Comparison of ENCODE assay signal across 1 cellular context in the genomic region with DNA sequence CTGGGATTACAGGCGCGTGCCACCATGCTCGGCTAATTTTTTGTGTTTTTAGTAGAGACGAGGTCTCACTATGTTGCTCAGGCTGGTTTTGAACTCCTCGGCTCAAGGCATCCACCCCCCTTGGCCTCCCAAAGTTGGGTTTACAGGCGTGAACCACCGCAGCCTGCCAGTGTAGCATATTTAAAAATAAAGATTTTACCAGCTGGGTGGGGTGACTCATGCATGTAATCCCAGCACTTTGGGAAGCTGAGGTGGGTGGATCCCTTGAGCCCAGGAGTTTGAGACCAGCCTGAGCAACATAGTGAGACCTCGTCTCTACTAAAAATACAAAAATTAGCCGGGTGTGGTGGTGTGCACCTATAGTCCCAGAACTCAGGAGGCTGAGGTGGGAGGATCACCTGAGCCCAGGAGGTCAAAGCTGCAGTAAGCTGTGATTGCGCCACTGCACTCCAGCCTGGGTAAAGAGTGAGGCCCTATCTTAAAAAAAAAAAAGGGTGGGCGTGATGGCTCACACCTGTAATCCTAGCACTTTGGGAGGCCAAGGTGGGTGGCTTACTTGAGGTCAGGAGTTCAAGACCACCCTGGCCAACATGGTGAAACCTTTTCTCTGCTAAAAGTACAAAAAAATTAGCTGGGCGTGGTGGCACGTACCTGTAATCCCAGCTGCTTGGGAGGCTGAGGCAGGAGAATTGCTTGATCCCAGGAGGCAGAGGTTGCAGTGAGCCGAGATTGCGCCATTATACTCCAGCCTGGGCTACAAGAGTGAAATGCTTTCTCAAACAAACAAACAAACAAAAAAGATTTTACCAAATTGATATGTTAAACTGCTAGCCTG.
A peak's percentile ranks its signal among the peaks of the same experiment; 100 is the strongest.
TF ChIP-seq lines count a peak whose summit lies in the region.

No MANE protein-coding gene starts in this region.

TF ChIP-seq in HepG2, 621 proteins besides CTCF, POLR2A, EP300 and RAD21:
- TF ChIP-seq, protein P1, sequence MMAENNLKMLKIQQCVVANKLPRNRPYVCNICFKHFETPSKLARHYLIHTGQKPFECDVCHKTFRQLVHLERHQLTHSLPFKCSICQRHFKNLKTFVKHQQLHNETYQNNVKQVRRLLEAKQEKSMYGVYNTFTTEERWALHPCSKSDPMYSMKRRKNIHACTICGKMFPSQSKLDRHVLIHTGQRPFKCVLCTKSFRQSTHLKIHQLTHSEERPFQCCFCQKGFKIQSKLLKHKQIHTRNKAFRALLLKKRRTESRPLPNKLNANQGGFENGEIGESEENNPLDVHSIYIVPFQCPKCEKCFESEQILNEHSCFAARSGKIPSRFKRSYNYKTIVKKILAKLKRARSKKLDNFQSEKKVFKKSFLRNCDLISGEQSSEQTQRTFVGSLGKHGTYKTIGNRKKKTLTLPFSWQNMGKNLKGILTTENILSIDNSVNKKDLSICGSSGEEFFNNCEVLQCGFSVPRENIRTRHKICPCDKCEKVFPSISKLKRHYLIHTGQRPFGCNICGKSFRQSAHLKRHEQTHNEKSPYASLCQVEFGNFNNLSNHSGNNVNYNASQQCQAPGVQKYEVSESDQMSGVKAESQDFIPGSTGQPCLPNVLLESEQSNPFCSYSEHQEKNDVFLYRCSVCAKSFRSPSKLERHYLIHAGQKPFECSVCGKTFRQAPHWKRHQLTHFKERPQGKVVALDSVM (CRISPR knock-in tag; IDR thresholded peaks at IDR 0.05) = peak; percentile 92
- TF ChIP-seq FOSL2 (CRISPR knock-in tag; IDR thresholded peaks at IDR 0.05) = 0 out of 2 replicates have a peak, but pooled peaks have one; percentile 8
